ENCODE assay signal across 1 cellular context in the genomic region with DNA sequence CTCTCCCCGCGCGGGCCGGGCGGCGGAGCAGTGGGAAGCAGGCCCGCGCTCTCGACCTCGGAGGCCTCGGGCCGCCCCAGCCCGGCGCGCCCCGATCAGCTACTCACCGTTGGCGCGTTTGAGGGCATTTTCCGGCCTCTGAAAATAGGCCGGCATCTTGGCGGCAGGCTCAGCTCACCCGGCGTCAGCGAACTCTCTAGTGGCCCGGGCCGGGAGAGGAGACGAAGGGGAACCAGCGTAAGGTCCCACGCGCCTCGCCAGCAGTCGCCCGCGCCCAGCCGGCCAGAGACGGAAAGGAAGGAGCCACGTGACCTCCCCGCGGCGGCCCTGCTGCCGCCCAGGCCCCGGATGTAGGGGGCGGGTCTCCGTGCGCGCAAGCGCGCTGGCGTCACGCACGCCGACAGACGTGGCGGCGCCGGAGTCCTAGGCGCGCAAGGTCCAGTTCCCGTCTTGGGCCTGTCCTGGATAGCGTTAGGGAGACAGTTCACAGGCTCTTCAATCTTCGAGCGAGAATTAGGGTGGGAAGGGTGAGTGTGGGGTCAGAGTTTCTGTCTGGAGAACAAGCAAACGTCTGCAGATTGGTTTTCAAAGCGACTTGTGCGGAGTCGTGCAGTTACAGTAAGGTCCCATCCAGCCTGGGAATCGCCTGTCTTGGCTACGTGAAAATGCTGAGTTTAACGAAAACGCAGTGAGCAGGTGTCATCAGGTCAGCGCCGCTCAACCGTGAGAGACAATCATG.
TF ChIP-seq lines count a peak whose summit lies in the region.

A gene with protein sequence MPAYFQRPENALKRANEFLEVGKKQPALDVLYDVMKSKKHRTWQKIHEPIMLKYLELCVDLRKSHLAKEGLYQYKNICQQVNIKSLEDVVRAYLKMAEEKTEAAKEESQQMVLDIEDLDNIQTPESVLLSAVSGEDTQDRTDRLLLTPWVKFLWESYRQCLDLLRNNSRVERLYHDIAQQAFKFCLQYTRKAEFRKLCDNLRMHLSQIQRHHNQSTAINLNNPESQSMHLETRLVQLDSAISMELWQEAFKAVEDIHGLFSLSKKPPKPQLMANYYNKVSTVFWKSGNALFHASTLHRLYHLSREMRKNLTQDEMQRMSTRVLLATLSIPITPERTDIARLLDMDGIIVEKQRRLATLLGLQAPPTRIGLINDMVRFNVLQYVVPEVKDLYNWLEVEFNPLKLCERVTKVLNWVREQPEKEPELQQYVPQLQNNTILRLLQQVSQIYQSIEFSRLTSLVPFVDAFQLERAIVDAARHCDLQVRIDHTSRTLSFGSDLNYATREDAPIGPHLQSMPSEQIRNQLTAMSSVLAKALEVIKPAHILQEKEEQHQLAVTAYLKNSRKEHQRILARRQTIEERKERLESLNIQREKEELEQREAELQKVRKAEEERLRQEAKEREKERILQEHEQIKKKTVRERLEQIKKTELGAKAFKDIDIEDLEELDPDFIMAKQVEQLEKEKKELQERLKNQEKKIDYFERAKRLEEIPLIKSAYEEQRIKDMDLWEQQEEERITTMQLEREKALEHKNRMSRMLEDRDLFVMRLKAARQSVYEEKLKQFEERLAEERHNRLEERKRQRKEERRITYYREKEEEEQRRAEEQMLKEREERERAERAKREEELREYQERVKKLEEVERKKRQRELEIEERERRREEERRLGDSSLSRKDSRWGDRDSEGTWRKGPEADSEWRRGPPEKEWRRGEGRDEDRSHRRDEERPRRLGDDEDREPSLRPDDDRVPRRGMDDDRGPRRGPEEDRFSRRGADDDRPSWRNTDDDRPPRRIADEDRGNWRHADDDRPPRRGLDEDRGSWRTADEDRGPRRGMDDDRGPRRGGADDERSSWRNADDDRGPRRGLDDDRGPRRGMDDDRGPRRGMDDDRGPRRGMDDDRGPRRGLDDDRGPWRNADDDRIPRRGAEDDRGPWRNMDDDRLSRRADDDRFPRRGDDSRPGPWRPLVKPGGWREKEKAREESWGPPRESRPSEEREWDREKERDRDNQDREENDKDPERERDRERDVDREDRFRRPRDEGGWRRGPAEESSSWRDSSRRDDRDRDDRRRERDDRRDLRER (N-terminal part only) (minus strand): TSS at position 297 of the 739 bp plus-strand sequence. CDS start 141 bp downstream, at position 156.

TF ChIP-seq in SK-N-SH, 30 proteins besides CTCF, POLR2A, EP300 and RAD21 (continued from another document):
- TF ChIP-seq, protein P1, sequence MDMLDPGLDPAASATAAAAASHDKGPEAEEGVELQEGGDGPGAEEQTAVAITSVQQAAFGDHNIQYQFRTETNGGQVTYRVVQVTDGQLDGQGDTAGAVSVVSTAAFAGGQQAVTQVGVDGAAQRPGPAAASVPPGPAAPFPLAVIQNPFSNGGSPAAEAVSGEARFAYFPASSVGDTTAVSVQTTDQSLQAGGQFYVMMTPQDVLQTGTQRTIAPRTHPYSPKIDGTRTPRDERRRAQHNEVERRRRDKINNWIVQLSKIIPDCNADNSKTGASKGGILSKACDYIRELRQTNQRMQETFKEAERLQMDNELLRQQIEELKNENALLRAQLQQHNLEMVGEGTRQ (IDR thresholded peaks at IDR 0.05; ENCODE audit: borderline replicate concordance, low read depth, low read length): peak; percentile 61; the same call in 1 of the 2 replicates
- TF ChIP-seq, protein P2, sequence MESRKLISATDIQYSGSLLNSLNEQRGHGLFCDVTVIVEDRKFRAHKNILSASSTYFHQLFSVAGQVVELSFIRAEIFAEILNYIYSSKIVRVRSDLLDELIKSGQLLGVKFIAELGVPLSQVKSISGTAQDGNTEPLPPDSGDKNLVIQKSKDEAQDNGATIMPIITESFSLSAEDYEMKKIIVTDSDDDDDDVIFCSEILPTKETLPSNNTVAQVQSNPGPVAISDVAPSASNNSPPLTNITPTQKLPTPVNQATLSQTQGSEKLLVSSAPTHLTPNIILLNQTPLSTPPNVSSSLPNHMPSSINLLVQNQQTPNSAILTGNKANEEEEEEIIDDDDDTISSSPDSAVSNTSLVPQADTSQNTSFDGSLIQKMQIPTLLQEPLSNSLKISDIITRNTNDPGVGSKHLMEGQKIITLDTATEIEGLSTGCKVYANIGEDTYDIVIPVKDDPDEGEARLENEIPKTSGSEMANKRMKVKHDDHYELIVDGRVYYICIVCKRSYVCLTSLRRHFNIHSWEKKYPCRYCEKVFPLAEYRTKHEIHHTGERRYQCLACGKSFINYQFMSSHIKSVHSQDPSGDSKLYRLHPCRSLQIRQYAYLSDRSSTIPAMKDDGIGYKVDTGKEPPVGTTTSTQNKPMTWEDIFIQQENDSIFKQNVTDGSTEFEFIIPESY (IDR thresholded peaks at IDR 0.05; ENCODE audit: borderline replicate concordance, low read depth): 0 out of 2 replicates have a peak, but pooled peaks have one; percentile 34
- TF ChIP-seq FOXJ3 (CRISPR knock-in tag; IDR thresholded peaks at IDR 0.05) (no peak), TCF12 (IDR thresholded peaks at IDR 0.05) (peak; percentile 11; the same call in 1 of the 2 replicates), RCOR1 (IDR thresholded peaks at IDR 0.05; ENCODE audit: low read length) (peak; percentile 42; the same call in 1 of the 2 replicates), SIN3A (IDR thresholded peaks at IDR 0.05; ENCODE audit: borderline replicate concordance, low read depth, low read length) (peak; percentile 85; the same call in 1 of the 2 replicates), NRF1 (IDR thresholded peaks at IDR 0.05; ENCODE audit: low read depth, low read length) (peak; percentile 67), MXI1 (IDR thresholded peaks at IDR 0.05; ENCODE audit: low read depth, low read length) (peak; percentile 92), YY1 (IDR thresholded peaks at IDR 0.05; ENCODE audit: low read depth) (0 out of 2 replicates have a peak, but pooled peaks have one; percentile 29), GATA2 (CRISPR knock-in tag; IDR thresholded peaks at IDR 0.05) (no peak), MEF2A (IDR thresholded peaks at IDR 0.05; ENCODE audit: borderline replicate concordance, low read depth) (no peak), NFIC (IDR thresholded peaks at IDR 0.05; ENCODE audit: borderline replicate concordance) (no peak), SMC3 (IDR thresholded peaks at IDR 0.05; ENCODE audit: low read depth, low read length) (no peak), ELF1 (IDR thresholded peaks at IDR 0.05) (peak; percentile 37; the same call in 1 of the 2 replicates), TEAD4 (IDR thresholded peaks at IDR 0.05; ENCODE audit: borderline replicate concordance, insufficient read depth) (no peak), JUND (IDR thresholded peaks at IDR 0.05) (no peak; the same call in 1 of the 2 replicates), POLR2AphosphoS5 (IDR thresholded peaks at IDR 0.05; ENCODE audit: low read depth, low read length) (peak; percentile 98)
- TF ChIP-seq, protein P3, sequence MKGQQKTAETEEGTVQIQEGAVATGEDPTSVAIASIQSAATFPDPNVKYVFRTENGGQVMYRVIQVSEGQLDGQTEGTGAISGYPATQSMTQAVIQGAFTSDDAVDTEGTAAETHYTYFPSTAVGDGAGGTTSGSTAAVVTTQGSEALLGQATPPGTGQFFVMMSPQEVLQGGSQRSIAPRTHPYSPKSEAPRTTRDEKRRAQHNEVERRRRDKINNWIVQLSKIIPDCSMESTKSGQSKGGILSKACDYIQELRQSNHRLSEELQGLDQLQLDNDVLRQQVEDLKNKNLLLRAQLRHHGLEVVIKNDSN (IDR thresholded peaks at IDR 0.05; ENCODE audit: borderline replicate concordance, low read depth): peak; percentile 95
- TF ChIP-seq, protein P4, sequence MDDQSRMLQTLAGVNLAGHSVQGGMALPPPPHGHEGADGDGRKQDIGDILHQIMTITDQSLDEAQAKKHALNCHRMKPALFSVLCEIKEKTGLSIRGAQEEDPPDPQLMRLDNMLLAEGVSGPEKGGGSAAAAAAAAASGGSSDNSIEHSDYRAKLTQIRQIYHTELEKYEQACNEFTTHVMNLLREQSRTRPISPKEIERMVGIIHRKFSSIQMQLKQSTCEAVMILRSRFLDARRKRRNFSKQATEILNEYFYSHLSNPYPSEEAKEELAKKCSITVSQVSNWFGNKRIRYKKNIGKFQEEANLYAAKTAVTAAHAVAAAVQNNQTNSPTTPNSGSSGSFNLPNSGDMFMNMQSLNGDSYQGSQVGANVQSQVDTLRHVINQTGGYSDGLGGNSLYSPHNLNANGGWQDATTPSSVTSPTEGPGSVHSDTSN (IDR thresholded peaks at IDR 0.05): 0 out of 2 replicates have a peak, but pooled peaks have one; percentile 27
- TF ChIP-seq, protein P5, sequence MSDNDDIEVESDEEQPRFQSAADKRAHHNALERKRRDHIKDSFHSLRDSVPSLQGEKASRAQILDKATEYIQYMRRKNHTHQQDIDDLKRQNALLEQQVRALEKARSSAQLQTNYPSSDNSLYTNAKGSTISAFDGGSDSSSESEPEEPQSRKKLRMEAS (IDR thresholded peaks at IDR 0.05; ENCODE audit: low read depth): peak; percentile 96
- TF ChIP-seq, protein P6, sequence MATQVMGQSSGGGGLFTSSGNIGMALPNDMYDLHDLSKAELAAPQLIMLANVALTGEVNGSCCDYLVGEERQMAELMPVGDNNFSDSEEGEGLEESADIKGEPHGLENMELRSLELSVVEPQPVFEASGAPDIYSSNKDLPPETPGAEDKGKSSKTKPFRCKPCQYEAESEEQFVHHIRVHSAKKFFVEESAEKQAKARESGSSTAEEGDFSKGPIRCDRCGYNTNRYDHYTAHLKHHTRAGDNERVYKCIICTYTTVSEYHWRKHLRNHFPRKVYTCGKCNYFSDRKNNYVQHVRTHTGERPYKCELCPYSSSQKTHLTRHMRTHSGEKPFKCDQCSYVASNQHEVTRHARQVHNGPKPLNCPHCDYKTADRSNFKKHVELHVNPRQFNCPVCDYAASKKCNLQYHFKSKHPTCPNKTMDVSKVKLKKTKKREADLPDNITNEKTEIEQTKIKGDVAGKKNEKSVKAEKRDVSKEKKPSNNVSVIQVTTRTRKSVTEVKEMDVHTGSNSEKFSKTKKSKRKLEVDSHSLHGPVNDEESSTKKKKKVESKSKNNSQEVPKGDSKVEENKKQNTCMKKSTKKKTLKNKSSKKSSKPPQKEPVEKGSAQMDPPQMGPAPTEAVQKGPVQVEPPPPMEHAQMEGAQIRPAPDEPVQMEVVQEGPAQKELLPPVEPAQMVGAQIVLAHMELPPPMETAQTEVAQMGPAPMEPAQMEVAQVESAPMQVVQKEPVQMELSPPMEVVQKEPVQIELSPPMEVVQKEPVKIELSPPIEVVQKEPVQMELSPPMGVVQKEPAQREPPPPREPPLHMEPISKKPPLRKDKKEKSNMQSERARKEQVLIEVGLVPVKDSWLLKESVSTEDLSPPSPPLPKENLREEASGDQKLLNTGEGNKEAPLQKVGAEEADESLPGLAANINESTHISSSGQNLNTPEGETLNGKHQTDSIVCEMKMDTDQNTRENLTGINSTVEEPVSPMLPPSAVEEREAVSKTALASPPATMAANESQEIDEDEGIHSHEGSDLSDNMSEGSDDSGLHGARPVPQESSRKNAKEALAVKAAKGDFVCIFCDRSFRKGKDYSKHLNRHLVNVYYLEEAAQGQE (IDR thresholded peaks at IDR 0.05; ENCODE audit: low read depth, low read length): peak; percentile 33; the same call in 1 of the 2 replicates
